ENCODE assay signal across 18 cellular contexts in the genomic region with DNA sequence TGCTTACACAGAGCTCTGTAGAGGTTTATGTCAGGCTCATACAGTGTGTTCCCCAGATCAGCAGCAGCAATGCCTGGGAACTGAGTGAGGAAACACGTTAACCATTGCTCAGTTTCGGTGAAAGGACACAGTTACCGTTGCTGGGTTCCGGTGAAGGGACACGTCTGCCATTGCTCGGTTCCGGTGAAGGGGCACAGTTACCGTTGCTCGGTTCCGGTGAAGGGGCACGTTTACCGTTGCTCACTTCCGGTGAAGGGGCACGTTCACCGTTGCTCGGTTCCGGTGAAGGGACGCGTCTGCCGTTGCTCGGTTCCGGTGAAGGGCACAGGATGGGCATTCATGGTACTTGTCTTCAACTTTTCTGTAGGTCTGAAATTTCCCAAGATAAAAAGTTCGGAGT.
DNase-seq lines count a peak whose midpoint lies in the region; ATAC-seq and TF ChIP-seq lines count a peak whose summit lies in the region.
"Had no signal": no experiment of that assay in that cellular context is flagged by ENCODE, and none has a peak within 500 bp of the region (broad histone marks: within the 10 kb centered on the region; RNA-seq: fewer than 3 reads in every experiment).

No MANE protein-coding gene starts in this region.

- H3K79me1 ChIP-seq in trophoblast cell (ENCODE audit: low read length) = peaks cover 5% of the 10 kb centered on the region

- TF ChIP-seq CTCF in GM23338 (conservative IDR thresholded peaks at IDR 0.05; ENCODE audit: low read depth in 2 of 2) (no peak), OCI-LY1 (IDR thresholded peaks at IDR 0.05; ENCODE audit: low read length) (no peak), progenitor cell of endocrine pancreas (IDR thresholded peaks at IDR 0.05; ENCODE audit: unreplicated experiment) (no peak)

- ATAC-seq in GM23338 (no peak), GM21447 (IDR thresholded peaks at IDR 0.05; ENCODE audit: unreplicated experiment) (no peak)
- ATAC-seq: activated T-helper 17 cell treated with anti-CD3 and anti-CD28 coated beads, Interleukin-2, amount 50 U/mL, for 72 hours had no signal

- H3K4me3 ChIP-seq in GM23338 (no peak overlapping the region), OCI-LY1 (ENCODE audit: low read depth, low read length, poor library complexity, severe bottlenecking) (peak overlapping the region; percentile 89), endocrine pancreas (ENCODE audit: control insufficient read depth, insufficient read depth, low read length) (peak overlapping the region; percentile 32), trophoblast cell (ENCODE audit: low read depth, low read length) (no peak overlapping the region)
- H3K4me3 ChIP-seq: ascending aorta, esophagus muscularis mucosa, thoracic aorta had no signal

- H3K9me2 ChIP-seq in GM23338 (ENCODE audit: insufficient read depth) = no peaks in the 10 kb centered on the region
- no peaks in the 10 kb centered on the region for H3K9me2 ChIP-seq in OCI-LY1 (ENCODE audit: low read depth, low read length)

- H2BK12ac ChIP-seq in trophoblast cell (ENCODE audit: low read length) = peak overlapping the region; percentile 77

- H3K4me2 ChIP-seq in GM23338 = no peak overlapping the region
- H3K4me2 ChIP-seq in OCI-LY1 (ENCODE audit: low read length) = peak overlapping the region; percentile 94
- no peak overlapping the region for H3K4me2 ChIP-seq in trophoblast cell (ENCODE audit: low read length)

- H2AFZ ChIP-seq in GM23338 (no peak overlapping the region), OCI-LY1 (ENCODE audit: low read length) (peak overlapping the region; percentile 91; the same call in 1 of the 2 replicates), trophoblast cell (ENCODE audit: insufficient read depth, low read length, poor library complexity) (no peak overlapping the region)

- H3K9ac ChIP-seq in OCI-LY1 (ENCODE audit: low read length) (peak overlapping the region; percentile 80), endocrine pancreas (ENCODE audit: control insufficient read depth, insufficient read depth, low read length) (no peak overlapping the region), trophoblast cell (ENCODE audit: low read length) (no peak overlapping the region)

- H3K4me1 ChIP-seq in GM23338 (ENCODE audit: insufficient read depth) (no peaks in the 10 kb centered on the region; the same call in 1 of the 2 replicates), OCI-LY1 (ENCODE audit: insufficient read depth, low read length, severe bottlenecking) (peaks cover 20% of the 10 kb centered on the region), endocrine pancreas (ENCODE audit: control insufficient read depth, insufficient read depth, low read length) (no peaks in the 10 kb centered on the region), trophoblast cell (ENCODE audit: control insufficient read depth in 1 of 2, insufficient read depth in 2 of 2, low read length in 2 of 2) (peaks cover 9 to 18% of the 10 kb centered on the region in 2 experiments)

- peak overlapping the region; percentile 63 for H3K18ac ChIP-seq in trophoblast cell (ENCODE audit: low read length)

- H3K14ac ChIP-seq in trophoblast cell (ENCODE audit: low read length) = peak overlapping the region; percentile 87

- H3K27me3 Mint-ChIP-seq in GM23338 (ENCODE audit: insufficient read depth, low read depth, poor library complexity) (peaks cover 12% of the 10 kb centered on the region), progenitor cell of endocrine pancreas (no peaks in the 10 kb centered on the region)

- no peaks in the 10 kb centered on the region for H3F3A ChIP-seq in GM23338 (replicated peaks; ENCODE audit: low read depth)
- H3F3A ChIP-seq in OCI-LY1 (ENCODE audit: insufficient read depth, low read length) = no peaks in the 10 kb centered on the region

- H3K36me3 Mint-ChIP-seq in GM23338 (ENCODE audit: low read depth) (peaks cover 11% of the 10 kb centered on the region), progenitor cell of endocrine pancreas (ENCODE audit: insufficient read depth) (peaks cover 2% of the 10 kb centered on the region)

- peak overlapping the region; percentile 9 for H4K8ac ChIP-seq in trophoblast cell (ENCODE audit: low read depth, low read length)

- H4K91ac ChIP-seq in trophoblast cell (ENCODE audit: low read depth, low read length) = peak overlapping the region; percentile 48

- H3K4ac ChIP-seq in trophoblast cell (ENCODE audit: low read depth, low read length) = peak overlapping the region; percentile 40

- H2BK120ac ChIP-seq in trophoblast cell (ENCODE audit: insufficient read depth, low read length, poor library complexity) = no peak overlapping the region

- H3K9me3 ChIP-seq in OCI-LY1 (ENCODE audit: low read length) (no peaks in the 10 kb centered on the region), endocrine pancreas (ENCODE audit: control insufficient read depth, low read length) (no peaks in the 10 kb centered on the region), trophoblast cell (ENCODE audit: insufficient read depth, low read depth, low read length) (no peaks in the 10 kb centered on the region)
- H3K9me3 ChIP-seq: ascending aorta, esophagus muscularis mucosa, thoracic aorta had no signal

- H3K4me1 Mint-ChIP-seq in GM23338 (peaks cover 7% of the 10 kb centered on the region), progenitor cell of endocrine pancreas (ENCODE audit: low read depth) (peaks cover 1% of the 10 kb centered on the region)
- H3K4me1 Mint-ChIP-seq: activated T-helper 17 cell treated with anti-CD3 and anti-CD28 coated beads, Interleukin-2, amount 50 U/mL, for 72 hours had no signal

- H3K27ac Mint-ChIP-seq in GM23338 (peak overlapping the region; percentile 36; the same call in 1 of the 2 replicates), progenitor cell of endocrine pancreas (no peak overlapping the region)
- H3K27ac Mint-ChIP-seq: activated T-helper 17 cell treated with anti-CD3 and anti-CD28 coated beads, Interleukin-2, amount 50 U/mL, for 72 hours had no signal

- H4K20me1 ChIP-seq in GM23338 (replicated peaks; ENCODE audit: insufficient read depth) (peaks cover 6% of the 10 kb centered on the region), OCI-LY1 (ENCODE audit: insufficient read depth, low read length) (no peaks in the 10 kb centered on the region)

- no peak overlapping the region for H3K23ac ChIP-seq in trophoblast cell (ENCODE audit: low read length)

- H3K4me3 Mint-ChIP-seq in GM23338 (no peak overlapping the region), progenitor cell of endocrine pancreas (ENCODE audit: low read depth) (no peak overlapping the region)
- H3K4me3 Mint-ChIP-seq: activated T-helper 17 cell treated with anti-CD3 and anti-CD28 coated beads, Interleukin-2, amount 50 U/mL, for 72 hours had no signal

- H4K12ac ChIP-seq in trophoblast cell (ENCODE audit: low read depth, low read length) = no peak overlapping the region

- H3K27ac ChIP-seq in GM23338 (ENCODE audit: low read depth) (no peak overlapping the region), OCI-LY1 (ENCODE audit: low read depth, low read length, poor library complexity, severe bottlenecking) (no peak overlapping the region), trophoblast cell (ENCODE audit: low read depth, low read length) (no peak overlapping the region)
- H3K27ac ChIP-seq: ascending aorta, C4-2B, esophagus muscularis mucosa, thoracic aorta had no signal

- no CpG with 5 or more reads among the region's 23 CpGs for WGBS in trophoblast cell (ENCODE audit: extremely low coverage, insufficient coverage, insufficient read length)

- peak overlapping the region; percentile 44 for H2AK5ac ChIP-seq in trophoblast cell (ENCODE audit: low read length)

- H3K79me2 ChIP-seq in GM23338 (replicated peaks; ENCODE audit: insufficient read depth) (peaks cover 70% of the 10 kb centered on the region), OCI-LY1 (ENCODE audit: insufficient read depth, low read length) (no peaks in the 10 kb centered on the region), trophoblast cell (ENCODE audit: control insufficient read depth, insufficient read depth, low read length, poor library complexity) (peaks cover 5% of the 10 kb centered on the region)

- H3K9me3 Mint-ChIP-seq in GM23338 (no peaks in the 10 kb centered on the region), progenitor cell of endocrine pancreas (ENCODE audit: low read depth) (no peaks in the 10 kb centered on the region)
- H3K9me3 Mint-ChIP-seq: activated T-helper 17 cell treated with anti-CD3 and anti-CD28 coated beads, Interleukin-2, amount 50 U/mL, for 72 hours had no signal

- H3K27me3 ChIP-seq in GM23338 (ENCODE audit: insufficient read depth) (no peaks in the 10 kb centered on the region), OCI-LY1 (ENCODE audit: insufficient read depth, low read length) (peaks cover 5% of the 10 kb centered on the region; the same call in 1 of the 2 replicates), endocrine pancreas (ENCODE audit: control insufficient read depth, insufficient read depth, low read length) (no peaks in the 10 kb centered on the region), trophoblast cell (ENCODE audit: insufficient read depth, low read length) (no peaks in the 10 kb centered on the region)
- H3K27me3 ChIP-seq: ascending aorta, esophagus muscularis mucosa had no signal

- DNase-seq in GM23338 (ENCODE audit: low spot score) (no peak), trophoblast cell (peak in 1 of 2 donors; percentile 50), progenitor cell of endocrine pancreas (ENCODE audit: low spot score, unreplicated experiment) (no peak), NCI-H2196 (lab: John Stamatoyannopoulos, UW; ENCODE audit: unreplicated experiment) (no peak)
- DNase-seq: activated CD8-positive, alpha-beta memory T cell treated with anti-CD3 and anti-CD28 coated beads for 24 hours; head of caudate nucleus; NCI-H2029; NCI-H510A; stimulated activated CD4-positive, alpha-beta T cell treated with anti-CD3 and anti-CD28 coated beads, Interleukin-4, amount 100 ng/mL, for 24 hours; stimulated activated CD8-positive, alpha-beta memory T cell treated with anti-CD3 and anti-CD28 coated beads, Interleukin-4, amount 100 ng/mL, for 48 hours had no signal

- no peak overlapping the region for H2BK5ac ChIP-seq in trophoblast cell (ENCODE audit: low read depth, low read length, poor library complexity)

- H3K36me3 ChIP-seq in GM23338 (ENCODE audit: insufficient read depth) = no peaks in the 10 kb centered on the region
- no peaks in the 10 kb centered on the region for H3K36me3 ChIP-seq in OCI-LY1 (ENCODE audit: insufficient read depth, low read length)
- no peaks in the 10 kb centered on the region for H3K36me3 ChIP-seq in endocrine pancreas (ENCODE audit: control insufficient read depth, insufficient read depth, low read length)
- H3K36me3 ChIP-seq in trophoblast cell (ENCODE audit: control insufficient read depth in 1 of 2, insufficient read depth in 2 of 2, low read length in 2 of 2) = peaks cover 7 to 8% of the 10 kb centered on the region in 2 experiments
- H3K36me3 ChIP-seq: ascending aorta, thoracic aorta had no signal

TF ChIP-seq in GM23338, 12 proteins besides CTCF, POLR2A, EP300 and RAD21 (continues in another document):
- TF ChIP-seq CREB1 (CRISPR knock-in tag; IDR thresholded peaks at IDR 0.05; ENCODE audit: low read depth) (no peak), STAT1 (IDR thresholded peaks at IDR 0.05; ENCODE audit: unreplicated experiment) (no peak), NANOG (IDR thresholded peaks at IDR 0.05; ENCODE audit: borderline replicate concordance) (no peak), ZNF114 (CRISPR knock-in tag; IDR thresholded peaks at IDR 0.05) (no peak), POLR2AphosphoS5 (IDR thresholded peaks at IDR 0.05; ENCODE audit: low read depth) (no peak), EZH2 (IDR thresholded peaks at IDR 0.05; ENCODE audit: low read depth, unreplicated experiment) (no peak)

Comparison
In these comparisons a context has a peak if more than half of its experiments do, and no peak if none do; other contexts are left out.
1. H3K4me3 ChIP-seq: peak in OCI-LY1 (single experiment) and endocrine pancreas (single experiment); none in GM23338 (single experiment) and trophoblast cell (single experiment).